In genomic region chr14:49585803-49586672, GRCh38 we compare ENCODE assay signal across 1 cellular context.
TF ChIP-seq lines count a peak whose summit lies in the region.

TSS of gene RPS29 (minus strand) at chr14:49586380. CDS start at chr14:49586346, 34 bp downstream.

TF ChIP-seq in K562, 482 proteins besides CTCF, POLR2A, EP300 and RAD21 (continued from another document and continues in another):
- TF ChIP-seq FOXK2 (conservative IDR thresholded peaks at IDR 0.05 in 1 of 2, IDR thresholded peaks at IDR 0.05 in 1 of 2; ENCODE audit: low read depth in 2 of 2) (peak; percentile 53 to 63), HDAC1 (IDR thresholded peaks at IDR 0.05) (peak; percentile 43 to 60; a peak in 1 of 4 replicates), BRD4 (IDR thresholded peaks at IDR 0.05) (peak; percentile 46; the same call in 1 of the 2 replicates), ZNF311 (CRISPR knock-in tag; IDR thresholded peaks at IDR 0.05) (peak; percentile 20; the same call in 1 of the 2 replicates), TBP (optimal IDR thresholded peaks at IDR 0.05; ENCODE audit: low read depth, low read length) (peak; percentile 94), ZNF589 (CRISPR knock-in tag; IDR thresholded peaks at IDR 0.05; ENCODE audit: low read depth) (no peak), RBFOX2 (IDR thresholded peaks at IDR 0.05; ENCODE audit: low read depth, low read length) (peak; percentile 90), L3MBTL2 (IDR thresholded peaks at IDR 0.05) (peak; percentile 53; the same call in 1 of the 2 replicates), RBM22 (IDR thresholded peaks at IDR 0.05; ENCODE audit: low read depth, low read length, poor library complexity, severe bottlenecking) (no peak), NCOA1 (IDR thresholded peaks at IDR 0.05; ENCODE audit: low read depth) (peak; percentile 66; the same call in 1 of the 2 replicates), POLR2G (IDR thresholded peaks at IDR 0.05; ENCODE audit: low read depth, low read length) (peak; percentile 81), FOSL1 (tag; conservative IDR thresholded peaks at IDR 0.05) (peak; percentile 82), HNRNPLL (IDR thresholded peaks at IDR 0.05; ENCODE audit: low read depth, low read length, poor library complexity, severe bottlenecking) (peak; percentile 67), GABPA (tag; conservative IDR thresholded peaks at IDR 0.05; ENCODE audit: low read depth) (peak; percentile 39; the same call in 1 of the 2 replicates), NFIC (IDR thresholded peaks at IDR 0.05) (peak; percentile 51; the same call in 1 of the 2 replicates), MBD2 (IDR thresholded peaks at IDR 0.05; ENCODE audit: borderline replicate concordance, low read depth) (peak; percentile 53; the same call in 1 of the 2 replicates), DIDO1 (tag; IDR thresholded peaks at IDR 0.05; ENCODE audit: low read depth) (no peak), SUPT5H (IDR thresholded peaks at IDR 0.05) (peak; percentile 97), TAF9B (IDR thresholded peaks at IDR 0.05; ENCODE audit: partially characterized antibody) (peak; percentile 88), SAP30 (IDR thresholded peaks at IDR 0.05; ENCODE audit: borderline replicate concordance, insufficient read depth, low read depth, low read length, poor library complexity, severe bottlenecking) (peak; percentile 44), ASH1L (IDR thresholded peaks at IDR 0.05; ENCODE audit: borderline replicate concordance, low read depth, partially characterized antibody) (peak; percentile 12), DPF2 (IDR thresholded peaks at IDR 0.05) (peak; percentile 41; the same call in 1 of the 2 replicates), NR2C2 (CRISPR knock-in tag; IDR thresholded peaks at IDR 0.05) (no peak; the same call in 1 of the 2 replicates), NR2C2 (tag; IDR thresholded peaks at IDR 0.05) (peak; percentile 56; the same call in 1 of the 2 replicates), NRF1 (conservative IDR thresholded peaks at IDR 0.05 in 1 of 2, IDR thresholded peaks at IDR 0.05 in 1 of 2) (peak; percentile 97 to 98), CREB3 (tag; conservative IDR thresholded peaks at IDR 0.05; ENCODE audit: low read depth) (peak; percentile 93), MAFG (tag; conservative IDR thresholded peaks at IDR 0.05) (no peak), EGR1 (conservative IDR thresholded peaks at IDR 0.05) (peak; percentile 24; the same call in 1 of the 2 replicates), ZC3H11A (IDR thresholded peaks at IDR 0.05; ENCODE audit: low read depth, low read length) (no peak), NFIX (CRISPR knock-in tag; IDR thresholded peaks at IDR 0.05; ENCODE audit: low read depth) (peak; percentile 22; the same call in 1 of the 2 replicates), ZNF41 (CRISPR knock-in tag; conservative IDR thresholded peaks at IDR 0.05) (no peak), TRIM28 (IDR thresholded peaks at IDR 0.05) (peak; percentile 96; the same call in 1 of the 2 replicates), DEAF1 (CRISPR knock-in tag; IDR thresholded peaks at IDR 0.05) (no peak), EHMT2 (IDR thresholded peaks at IDR 0.05) (no peak), TAF1 (IDR thresholded peaks at IDR 0.05; ENCODE audit: control insufficient read depth, extremely low read depth, insufficient read depth, low read length, severe bottlenecking) (peak; percentile 91), GTF2E2 (tag; IDR thresholded peaks at IDR 0.05) (peak; percentile 68; the same call in 1 of the 2 replicates), KAT2B (IDR thresholded peaks at IDR 0.05; ENCODE audit: low read depth, low read length) (no peak), SIRT6 (IDR thresholded peaks at IDR 0.05; ENCODE audit: low read depth, low read length) (no peak), YY1 (IDR thresholded peaks at IDR 0.05; ENCODE audit: borderline replicate concordance in 1 of 3, control insufficient read depth in 1 of 3, extremely low read depth in 1 of 3, insufficient read depth in 3 of 3, insufficient read length in 1 of 3, insufficient replicate concordance in 2 of 3, low read depth in 1 of 3, low read length in 2 of 3) (peak; percentile 52 to 94 (median 86)), SMAD4 (CRISPR knock-in tag; conservative IDR thresholded peaks at IDR 0.05) (peak; percentile 59; the same call in 1 of the 2 replicates), NCOA6 (IDR thresholded peaks at IDR 0.05) (no peak), POLR2B (IDR thresholded peaks at IDR 0.05; ENCODE audit: low read depth, partially characterized antibody) (peak; percentile 93), ATF1 (CRISPR knock-in tag; IDR thresholded peaks at IDR 0.05) (peak; percentile 66), ATF1 (tag; IDR thresholded peaks at IDR 0.05) (peak; percentile 99), JUN (IDR thresholded peaks at IDR 0.05; ENCODE audit: borderline replicate concordance, low read depth, low read length) (peak; percentile 98), JUN (CRISPR knock-in tag; IDR thresholded peaks at IDR 0.05; ENCODE audit: borderline replicate concordance) (peak; percentile 96; the same call in 1 of the 2 replicates), ZNF584 (CRISPR knock-in tag; IDR thresholded peaks at IDR 0.05; ENCODE audit: low read depth) (no peak), HCFC1 (IDR thresholded peaks at IDR 0.05; ENCODE audit: low read depth, low read length) (0 out of 2 replicates have a peak, but pooled peaks have one; percentile 13), ZBTB7A (IDR thresholded peaks at IDR 0.05; ENCODE audit: borderline replicate concordance, control insufficient read depth, low read depth, low read length) (no peak), SIN3B (IDR thresholded peaks at IDR 0.05; ENCODE audit: low read depth) (peak; percentile 23; the same call in 1 of the 2 replicates)
- TF ChIP-seq, protein P1, sequence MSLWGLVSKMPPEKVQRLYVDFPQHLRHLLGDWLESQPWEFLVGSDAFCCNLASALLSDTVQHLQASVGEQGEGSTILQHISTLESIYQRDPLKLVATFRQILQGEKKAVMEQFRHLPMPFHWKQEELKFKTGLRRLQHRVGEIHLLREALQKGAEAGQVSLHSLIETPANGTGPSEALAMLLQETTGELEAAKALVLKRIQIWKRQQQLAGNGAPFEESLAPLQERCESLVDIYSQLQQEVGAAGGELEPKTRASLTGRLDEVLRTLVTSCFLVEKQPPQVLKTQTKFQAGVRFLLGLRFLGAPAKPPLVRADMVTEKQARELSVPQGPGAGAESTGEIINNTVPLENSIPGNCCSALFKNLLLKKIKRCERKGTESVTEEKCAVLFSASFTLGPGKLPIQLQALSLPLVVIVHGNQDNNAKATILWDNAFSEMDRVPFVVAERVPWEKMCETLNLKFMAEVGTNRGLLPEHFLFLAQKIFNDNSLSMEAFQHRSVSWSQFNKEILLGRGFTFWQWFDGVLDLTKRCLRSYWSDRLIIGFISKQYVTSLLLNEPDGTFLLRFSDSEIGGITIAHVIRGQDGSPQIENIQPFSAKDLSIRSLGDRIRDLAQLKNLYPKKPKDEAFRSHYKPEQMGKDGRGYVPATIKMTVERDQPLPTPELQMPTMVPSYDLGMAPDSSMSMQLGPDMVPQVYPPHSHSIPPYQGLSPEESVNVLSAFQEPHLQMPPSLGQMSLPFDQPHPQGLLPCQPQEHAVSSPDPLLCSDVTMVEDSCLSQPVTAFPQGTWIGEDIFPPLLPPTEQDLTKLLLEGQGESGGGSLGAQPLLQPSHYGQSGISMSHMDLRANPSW (CRISPR knock-in tag; IDR thresholded peaks at IDR 0.05), result no peak
- TF ChIP-seq, protein P2, sequence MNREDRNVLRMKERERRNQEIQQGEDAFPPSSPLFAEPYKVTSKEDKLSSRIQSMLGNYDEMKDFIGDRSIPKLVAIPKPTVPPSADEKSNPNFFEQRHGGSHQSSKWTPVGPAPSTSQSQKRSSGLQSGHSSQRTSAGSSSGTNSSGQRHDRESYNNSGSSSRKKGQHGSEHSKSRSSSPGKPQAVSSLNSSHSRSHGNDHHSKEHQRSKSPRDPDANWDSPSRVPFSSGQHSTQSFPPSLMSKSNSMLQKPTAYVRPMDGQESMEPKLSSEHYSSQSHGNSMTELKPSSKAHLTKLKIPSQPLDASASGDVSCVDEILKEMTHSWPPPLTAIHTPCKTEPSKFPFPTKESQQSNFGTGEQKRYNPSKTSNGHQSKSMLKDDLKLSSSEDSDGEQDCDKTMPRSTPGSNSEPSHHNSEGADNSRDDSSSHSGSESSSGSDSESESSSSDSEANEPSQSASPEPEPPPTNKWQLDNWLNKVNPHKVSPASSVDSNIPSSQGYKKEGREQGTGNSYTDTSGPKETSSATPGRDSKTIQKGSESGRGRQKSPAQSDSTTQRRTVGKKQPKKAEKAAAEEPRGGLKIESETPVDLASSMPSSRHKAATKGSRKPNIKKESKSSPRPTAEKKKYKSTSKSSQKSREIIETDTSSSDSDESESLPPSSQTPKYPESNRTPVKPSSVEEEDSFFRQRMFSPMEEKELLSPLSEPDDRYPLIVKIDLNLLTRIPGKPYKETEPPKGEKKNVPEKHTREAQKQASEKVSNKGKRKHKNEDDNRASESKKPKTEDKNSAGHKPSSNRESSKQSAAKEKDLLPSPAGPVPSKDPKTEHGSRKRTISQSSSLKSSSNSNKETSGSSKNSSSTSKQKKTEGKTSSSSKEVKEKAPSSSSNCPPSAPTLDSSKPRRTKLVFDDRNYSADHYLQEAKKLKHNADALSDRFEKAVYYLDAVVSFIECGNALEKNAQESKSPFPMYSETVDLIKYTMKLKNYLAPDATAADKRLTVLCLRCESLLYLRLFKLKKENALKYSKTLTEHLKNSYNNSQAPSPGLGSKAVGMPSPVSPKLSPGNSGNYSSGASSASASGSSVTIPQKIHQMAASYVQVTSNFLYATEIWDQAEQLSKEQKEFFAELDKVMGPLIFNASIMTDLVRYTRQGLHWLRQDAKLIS (CRISPR knock-in tag; IDR thresholded peaks at IDR 0.05), result peak; percentile 90; the same call in 1 of the 2 replicates
- TF ChIP-seq, protein P3, sequence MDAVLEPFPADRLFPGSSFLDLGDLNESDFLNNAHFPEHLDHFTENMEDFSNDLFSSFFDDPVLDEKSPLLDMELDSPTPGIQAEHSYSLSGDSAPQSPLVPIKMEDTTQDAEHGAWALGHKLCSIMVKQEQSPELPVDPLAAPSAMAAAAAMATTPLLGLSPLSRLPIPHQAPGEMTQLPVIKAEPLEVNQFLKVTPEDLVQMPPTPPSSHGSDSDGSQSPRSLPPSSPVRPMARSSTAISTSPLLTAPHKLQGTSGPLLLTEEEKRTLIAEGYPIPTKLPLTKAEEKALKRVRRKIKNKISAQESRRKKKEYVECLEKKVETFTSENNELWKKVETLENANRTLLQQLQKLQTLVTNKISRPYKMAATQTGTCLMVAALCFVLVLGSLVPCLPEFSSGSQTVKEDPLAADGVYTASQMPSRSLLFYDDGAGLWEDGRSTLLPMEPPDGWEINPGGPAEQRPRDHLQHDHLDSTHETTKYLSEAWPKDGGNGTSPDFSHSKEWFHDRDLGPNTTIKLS (IDR thresholded peaks at IDR 0.05; ENCODE audit: borderline replicate concordance, low read depth), result peak; percentile 46; the same call in 1 of the 2 replicates
- TF ChIP-seq, protein P4, sequence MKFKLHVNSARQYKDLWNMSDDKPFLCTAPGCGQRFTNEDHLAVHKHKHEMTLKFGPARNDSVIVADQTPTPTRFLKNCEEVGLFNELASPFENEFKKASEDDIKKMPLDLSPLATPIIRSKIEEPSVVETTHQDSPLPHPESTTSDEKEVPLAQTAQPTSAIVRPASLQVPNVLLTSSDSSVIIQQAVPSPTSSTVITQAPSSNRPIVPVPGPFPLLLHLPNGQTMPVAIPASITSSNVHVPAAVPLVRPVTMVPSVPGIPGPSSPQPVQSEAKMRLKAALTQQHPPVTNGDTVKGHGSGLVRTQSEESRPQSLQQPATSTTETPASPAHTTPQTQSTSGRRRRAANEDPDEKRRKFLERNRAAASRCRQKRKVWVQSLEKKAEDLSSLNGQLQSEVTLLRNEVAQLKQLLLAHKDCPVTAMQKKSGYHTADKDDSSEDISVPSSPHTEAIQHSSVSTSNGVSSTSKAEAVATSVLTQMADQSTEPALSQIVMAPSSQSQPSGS (CRISPR knock-in tag; IDR thresholded peaks at IDR 0.05), result peak; percentile 97; the same call in 1 of the 2 replicates
- TF ChIP-seq, protein P5, sequence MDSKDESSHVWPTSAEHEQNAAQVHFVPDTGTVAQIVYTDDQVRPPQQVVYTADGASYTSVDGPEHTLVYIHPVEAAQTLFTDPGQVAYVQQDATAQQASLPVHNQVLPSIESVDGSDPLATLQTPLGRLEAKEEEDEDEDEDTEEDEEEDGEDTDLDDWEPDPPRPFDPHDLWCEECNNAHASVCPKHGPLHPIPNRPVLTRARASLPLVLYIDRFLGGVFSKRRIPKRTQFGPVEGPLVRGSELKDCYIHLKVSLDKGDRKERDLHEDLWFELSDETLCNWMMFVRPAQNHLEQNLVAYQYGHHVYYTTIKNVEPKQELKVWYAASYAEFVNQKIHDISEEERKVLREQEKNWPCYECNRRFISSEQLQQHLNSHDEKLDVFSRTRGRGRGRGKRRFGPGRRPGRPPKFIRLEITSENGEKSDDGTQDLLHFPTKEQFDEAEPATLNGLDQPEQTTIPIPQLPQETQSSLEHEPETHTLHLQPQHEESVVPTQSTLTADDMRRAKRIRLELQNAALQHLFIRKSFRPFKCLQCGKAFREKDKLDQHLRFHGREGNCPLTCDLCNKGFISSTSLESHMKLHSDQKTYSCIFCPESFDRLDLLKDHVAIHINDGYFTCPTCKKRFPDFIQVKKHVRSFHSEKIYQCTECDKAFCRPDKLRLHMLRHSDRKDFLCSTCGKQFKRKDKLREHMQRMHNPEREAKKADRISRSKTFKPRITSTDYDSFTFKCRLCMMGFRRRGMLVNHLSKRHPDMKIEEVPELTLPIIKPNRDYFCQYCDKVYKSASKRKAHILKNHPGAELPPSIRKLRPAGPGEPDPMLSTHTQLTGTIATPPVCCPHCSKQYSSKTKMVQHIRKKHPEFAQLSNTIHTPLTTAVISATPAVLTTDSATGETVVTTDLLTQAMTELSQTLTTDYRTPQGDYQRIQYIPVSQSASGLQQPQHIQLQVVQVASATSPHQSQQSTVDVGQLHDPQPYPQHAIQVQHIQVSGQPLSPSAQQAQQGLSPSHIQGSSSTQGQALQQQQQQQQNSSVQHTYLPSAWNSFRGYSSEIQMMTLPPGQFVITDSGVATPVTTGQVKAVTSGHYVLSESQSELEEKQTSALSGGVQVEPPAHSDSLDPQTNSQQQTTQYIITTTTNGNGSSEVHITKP (IDR thresholded peaks at IDR 0.05; ENCODE audit: partially characterized antibody), result peak; percentile 75
